In the genomic region with DNA sequence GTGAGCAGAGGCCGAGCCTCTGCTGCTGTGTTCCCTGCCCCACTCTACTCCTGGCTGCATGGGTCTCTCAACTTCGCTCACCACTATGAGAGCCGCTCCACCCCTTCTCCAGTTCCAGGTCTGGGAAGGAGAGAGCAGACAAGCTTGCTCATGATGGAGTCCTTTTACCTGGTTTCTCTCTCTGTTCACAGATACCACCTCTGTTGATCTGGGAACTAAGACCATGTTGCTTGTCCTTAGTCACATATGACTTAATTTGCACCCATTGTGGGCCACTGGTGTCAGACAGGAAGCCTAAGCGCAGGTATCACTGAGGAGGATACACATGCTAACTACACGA, we compare ENCODE assay signal across 1 cellular context.
TF ChIP-seq lines count a peak whose summit lies in the region.

No MANE protein-coding gene starts in this region.

TF ChIP-seq in IMR-90, 13 proteins besides CTCF, POLR2A, EP300 and RAD21:
- no peak for TF ChIP-seq RFX5 (IDR thresholded peaks at IDR 0.05; ENCODE audit: low read depth, low read length)
- TF ChIP-seq SMC3 (IDR thresholded peaks at IDR 0.05; ENCODE audit: low read depth, low read length), result no peak
- no peak for TF ChIP-seq MXI1 (IDR thresholded peaks at IDR 0.05; ENCODE audit: borderline replicate concordance, low read depth, low read length)
- TF ChIP-seq RCOR1 (IDR thresholded peaks at IDR 0.05; ENCODE audit: insufficient replicate concordance, low read length), result no peak
- no peak for TF ChIP-seq MAZ (IDR thresholded peaks at IDR 0.05; ENCODE audit: borderline replicate concordance, low read depth, low read length)
- TF ChIP-seq, protein P1, sequence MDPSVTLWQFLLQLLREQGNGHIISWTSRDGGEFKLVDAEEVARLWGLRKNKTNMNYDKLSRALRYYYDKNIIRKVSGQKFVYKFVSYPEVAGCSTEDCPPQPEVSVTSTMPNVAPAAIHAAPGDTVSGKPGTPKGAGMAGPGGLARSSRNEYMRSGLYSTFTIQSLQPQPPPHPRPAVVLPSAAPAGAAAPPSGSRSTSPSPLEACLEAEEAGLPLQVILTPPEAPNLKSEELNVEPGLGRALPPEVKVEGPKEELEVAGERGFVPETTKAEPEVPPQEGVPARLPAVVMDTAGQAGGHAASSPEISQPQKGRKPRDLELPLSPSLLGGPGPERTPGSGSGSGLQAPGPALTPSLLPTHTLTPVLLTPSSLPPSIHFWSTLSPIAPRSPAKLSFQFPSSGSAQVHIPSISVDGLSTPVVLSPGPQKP (IDR thresholded peaks at IDR 0.05; ENCODE audit: borderline replicate concordance, low read depth, low read length), result no peak
- no peak for TF ChIP-seq CEBPB (IDR thresholded peaks at IDR 0.05; ENCODE audit: low read depth, low read length)
- no peak for TF ChIP-seq NFE2L2 (IDR thresholded peaks at IDR 0.05; ENCODE audit: low read depth, low read length)
TF ChIP-seq in IMR-90: peak in this region for 0.
